ENCODE assay signal across 26 cellular contexts in genomic region chr16:57497121-57497520, GRCh38. TPM values are rescaled to one million over a fixed set of nuclear protein-coding genes. Genes with fewer than 3 reads are reported as not detected.
"Had no signal": no experiment of that assay in that cellular context is flagged by ENCODE, and none has a peak within 500 bp of the region (broad histone marks: within the 10 kb centered on the region; RNA-seq: fewer than 3 reads in every experiment).

No MANE protein-coding gene starts in this region.

- H3K9me3 Mint-ChIP-seq: activated B cell treated with CpG ODN at 0.5 μM for 24 hours; activated naive CD4-positive, alpha-beta T cell treated with anti-CD3 and anti-CD28 coated beads, Interleukin-2, amount 50 U/mL, for 72 hours; activated T-cell treated with anti-CD3 and anti-CD28 coated beads, Interleukin-2, amount 50 U/mL, for 24 hours; activated T-helper 17 cell treated with anti-CD3 and anti-CD28 coated beads, Interleukin-2, amount 50 U/mL, for 72 hours; brain; effector memory CD8-positive, alpha-beta T cell; nephron; T-helper 1 cell treated with Interleukin-12 subunit alpha and Interleukin-12 subunit beta and Interleukin-4 antibody, amounts not matched to agents 30 μg/mL and 1 μg/mL, for 36 hours had no signal

- H3K4me3 Mint-ChIP-seq: activated B cell treated with CpG ODN at 0.5 μM for 24 hours; activated CD4-positive, alpha-beta T cell treated with anti-CD3 and anti-CD28 coated beads for 36 hours; activated T-cell treated with anti-CD3 and anti-CD28 coated beads, Interleukin-2, amount 50 U/mL, for 24 hours; activated T-helper 17 cell treated with anti-CD3 and anti-CD28 coated beads, Interleukin-2, amount 50 U/mL, for 72 hours; brain; effector memory CD8-positive, alpha-beta T cell; nephron; T-helper 1 cell treated with Interleukin-12 subunit alpha and Interleukin-12 subunit beta and Interleukin-4 antibody, amounts not matched to agents 30 μg/mL and 1 μg/mL, for 36 hours had no signal

- H3K36me3 ChIP-seq: esophagus squamous epithelium, gastrocnemius medialis, left lung, thoracic aorta, upper lobe of left lung had no signal

- H3K4me3 ChIP-seq: dorsolateral prefrontal cortex, esophagus squamous epithelium, gastrocnemius medialis, left lung, thoracic aorta, upper lobe of left lung had no signal

- H2AFZ ChIP-seq: parathyroid adenoma had no signal

- H3K27me3 Mint-ChIP-seq: activated CD4-positive, alpha-beta T cell treated with anti-CD3 and anti-CD28 coated beads for 36 hours; activated T-cell treated with anti-CD3 and anti-CD28 coated beads, Interleukin-2, amount 50 U/mL, for 24 hours had no signal

- H3K79me2 ChIP-seq: parathyroid adenoma had no signal

- H3K4me1 Mint-ChIP-seq: activated T-helper 17 cell treated with anti-CD3 and anti-CD28 coated beads, Interleukin-2, amount 50 U/mL, for 72 hours; brain had no signal

- ATAC-seq: activated CD4-positive, alpha-beta T cell treated with anti-CD3 and anti-CD28 coated beads for 36 hours; activated naive CD4-positive, alpha-beta T cell treated with anti-CD3 and anti-CD28 coated beads, Interleukin-2, amount 50 U/mL, for 72 hours; activated T-helper 17 cell treated with anti-CD3 and anti-CD28 coated beads, Interleukin-2, amount 50 U/mL, for 72 hours; effector memory CD8-positive, alpha-beta T cell; gastrocnemius medialis; left lung had no signal

- H3K27ac ChIP-seq: dorsolateral prefrontal cortex, esophagus squamous epithelium, gastrocnemius medialis, left lung, parathyroid adenoma, thoracic aorta, upper lobe of left lung had no signal

- H3K27me3 ChIP-seq: dorsolateral prefrontal cortex, gastrocnemius medialis, left lung, upper lobe of left lung had no signal

- H3K27ac Mint-ChIP-seq: activated B cell treated with CpG ODN at 0.5 μM for 24 hours; activated CD4-positive, alpha-beta T cell treated with anti-CD3 and anti-CD28 coated beads for 36 hours; activated naive CD4-positive, alpha-beta T cell treated with anti-CD3 and anti-CD28 coated beads, Interleukin-2, amount 50 U/mL, for 72 hours; activated T-cell treated with anti-CD3 and anti-CD28 coated beads, Interleukin-2, amount 50 U/mL, for 24 hours; activated T-helper 17 cell treated with anti-CD3 and anti-CD28 coated beads, Interleukin-2, amount 50 U/mL, for 72 hours; effector memory CD8-positive, alpha-beta T cell; T-helper 1 cell treated with Interleukin-12 subunit alpha and Interleukin-12 subunit beta and Interleukin-4 antibody, amounts not matched to agents 30 μg/mL and 1 μg/mL, for 36 hours had no signal

- H3K36me3 Mint-ChIP-seq: activated naive CD4-positive, alpha-beta T cell treated with anti-CD3 and anti-CD28 coated beads, Interleukin-2, amount 50 U/mL, for 72 hours; brain had no signal

- H3K9ac ChIP-seq: parathyroid adenoma had no signal

- DNase-seq: activated B cell treated with CpG ODN at 0.5 μM for 24 hours; activated CD4-positive, alpha-beta T cell treated with anti-CD3 and anti-CD28 coated beads for 36 hours; activated CD4-positive, alpha-beta T cell treated with anti-CD3 and anti-CD28 coated beads, Interleukin-2, amount 50 U/mL, for 4 hours; activated CD8-positive, alpha-beta memory T cell treated with anti-CD3 and anti-CD28 coated beads for 24 hours; activated CD8-positive, alpha-beta memory T cell treated with anti-CD3 and anti-CD28 coated beads, Interleukin-2, amount 50 U/mL, for 4 hours; activated T-cell treated with anti-CD3 and anti-CD28 coated beads, Interleukin-2, amount 50 U/mL, for 24 hours; aorta; central memory CD4-positive, alpha-beta T cell; dorsolateral prefrontal cortex; effector memory CD8-positive, alpha-beta T cell; esophagus squamous epithelium; gastrocnemius medialis; stimulated activated CD4-positive, alpha-beta T cell treated with anti-CD3 and anti-CD28 coated beads, Interleukin-4, amount 100 ng/mL, for 24 hours; stimulated activated naive CD4-positive, alpha-beta T cell treated with Interleukin-2 at 50 U/mL for 16 hours; T1000 had no signal

- H3K4me1 ChIP-seq: esophagus squamous epithelium, gastrocnemius medialis, parathyroid adenoma had no signal

- H3K9me3 ChIP-seq: esophagus squamous epithelium, gastrocnemius medialis, left lung, thoracic aorta, upper lobe of left lung had no signal

RNA-seq across cellular contexts. Expression of gene ADGRG5, which starts 45.3 kb away (rescaled TPM):
- total RNA-seq: gastrocnemius medialis, myocyte had no signal
- polyA plus RNA-seq: keratinocyte had no signal
